ENCODE assay signal across 1 cellular context in the genomic region with DNA sequence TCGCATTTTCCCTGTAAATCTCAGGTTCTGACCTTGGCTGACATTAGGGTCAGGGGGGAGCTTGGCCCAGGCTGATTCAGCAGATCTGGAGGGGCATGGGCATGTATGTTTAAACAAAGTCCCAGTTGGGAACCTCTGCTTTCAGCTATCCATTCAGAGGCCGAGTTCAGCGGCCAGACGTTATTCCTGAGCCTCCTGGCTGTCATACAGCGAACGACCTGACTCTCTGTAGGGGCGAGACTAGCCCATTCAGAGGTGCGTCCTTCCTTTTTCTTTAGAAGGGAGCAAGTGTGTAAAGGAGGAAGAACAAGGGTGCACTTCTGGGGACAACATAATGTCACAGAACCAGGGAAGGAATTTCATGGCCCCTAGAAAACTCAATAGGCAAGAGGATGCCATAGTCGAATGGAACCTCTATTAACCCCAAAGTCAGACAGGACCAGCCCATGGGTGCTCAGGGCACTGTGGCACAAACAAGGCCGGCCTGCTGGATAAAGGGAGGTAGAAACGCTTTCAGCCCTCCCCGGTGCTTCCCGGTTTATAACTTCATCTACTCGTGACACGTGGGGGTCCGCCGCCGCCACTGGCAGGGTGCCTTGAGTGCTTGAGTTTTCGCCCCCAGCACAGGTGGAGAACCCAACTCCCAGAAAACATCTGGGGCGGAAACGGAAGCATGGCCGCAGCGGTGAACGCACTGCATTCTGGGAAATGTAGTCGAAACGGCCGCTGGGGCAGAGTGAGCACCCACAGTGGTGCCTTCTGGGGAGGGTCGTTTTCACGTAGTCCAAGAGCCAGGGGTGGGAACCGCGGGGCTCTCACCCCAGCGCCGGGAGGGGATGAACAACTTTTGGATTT.
TF ChIP-seq lines count a peak whose summit lies in the region.

No MANE protein-coding gene starts in this region.

TF ChIP-seq in HEK293, 187 proteins besides CTCF, POLR2A, EP300 and RAD21 (continued from another document):
- no peak for TF ChIP-seq ZNF148 (tag by site-specific recombination; IDR thresholded peaks at IDR 0.05; ENCODE audit: borderline replicate concordance)
- TF ChIP-seq ZNF146 (tag by site-specific recombination; IDR thresholded peaks at IDR 0.05), result no peak
- no peak for TF ChIP-seq ZNF610 (tag by site-specific recombination; IDR thresholded peaks at IDR 0.05; ENCODE audit: borderline replicate concordance)
- TF ChIP-seq ZNF555 (tag by site-specific recombination; conservative IDR thresholded peaks at IDR 0.05), result no peak
- TF ChIP-seq SCRT1 (tag by site-specific recombination; IDR thresholded peaks at IDR 0.05; ENCODE audit: borderline replicate concordance), result no peak
- no peak for TF ChIP-seq ZNF391 (tag by site-specific recombination; IDR thresholded peaks at IDR 0.05; ENCODE audit: borderline replicate concordance, low read depth)
TF ChIP-seq in HEK293: peak in this region for 12.
